ENCODE assay signal across 9 cellular contexts in the genomic region with DNA sequence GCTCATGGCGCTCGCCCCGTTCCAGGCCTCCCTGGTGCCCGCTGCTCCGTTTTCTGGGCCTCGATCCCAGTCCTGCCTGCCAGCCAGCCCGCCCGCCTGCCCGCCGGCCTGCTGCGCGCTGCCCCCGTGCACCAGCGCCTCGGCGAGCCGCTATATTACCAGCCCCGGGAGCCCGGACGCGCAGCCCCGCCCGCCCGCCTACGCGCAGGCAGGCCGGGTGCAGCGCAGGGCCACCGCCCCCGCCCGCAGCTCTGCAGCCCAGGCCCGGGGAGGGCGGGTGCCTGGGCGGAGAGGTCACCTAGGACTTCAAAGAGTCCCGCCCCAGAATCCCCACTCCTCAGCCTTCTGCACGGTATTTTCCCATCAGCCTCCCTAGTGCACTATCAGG. TPM values are rescaled to one million over a fixed set of nuclear protein-coding genes. Genes with fewer than 3 reads are reported as not detected.
DNase-seq lines count a peak whose midpoint lies in the region; ATAC-seq and TF ChIP-seq lines count a peak whose summit lies in the region.
"Had no signal": no experiment of that assay in that cellular context is flagged by ENCODE, and none has a peak within 500 bp of the region (broad histone marks: within the 10 kb centered on the region; RNA-seq: fewer than 3 reads in every experiment).

A gene (minus strand): TSS at position 157 of the 388 bp plus-strand sequence. CDS start 151 bp downstream, at position 6.

- intact Hi-C loops in activated CD8-positive, alpha-beta T cell treated with anti-CD3 and anti-CD28 coated beads for 36 hours (cut with micrococcal nuclease) = no loop called here

- H3K4me3 Mint-ChIP-seq in activated CD8-positive, alpha-beta T cell treated with anti-CD3 and anti-CD28 coated beads for 36 hours = no peak within 1 kb of the TSS
- H3K4me3 Mint-ChIP-seq in activated CD8-positive, alpha-beta T cell treated with anti-CD3 and anti-CD28 coated beads, Interleukin-2, amount 10 ng/mL, durations not matched to agents 7 days and 5 days = no peak within 1 kb of the TSS

- no peak within 1 kb of the TSS for H3K4me2 ChIP-seq in mesendoderm (ENCODE audit: low read length)

- H3K27me3 Mint-ChIP-seq in activated CD8-positive, alpha-beta T cell treated with anti-CD3 and anti-CD28 coated beads for 36 hours = peaks cover 5% of the 10 kb centered on the region
- peaks cover 11% of the 10 kb centered on the region for H3K27me3 Mint-ChIP-seq in activated CD8-positive, alpha-beta T cell treated with anti-CD3 and anti-CD28 coated beads, Interleukin-2, amount 10 ng/mL, durations not matched to agents 7 days and 5 days (ENCODE audit: low read depth)

- peak; percentile 39 for DNase-seq in activated CD8-positive, alpha-beta T cell treated with anti-CD3 and anti-CD28 coated beads for 36 hours
- no peak for DNase-seq in activated CD8-positive, alpha-beta T cell treated with anti-CD3 and anti-CD28 coated beads, Interleukin-2, amount 10 ng/mL, durations not matched to agents 7 days and 5 days
- DNase-seq in coronary artery (ENCODE audit: low spot score) = no peak
- DNase-seq in mesendoderm = peak; percentile 38
- DNase-seq in thoracic aorta (ENCODE audit: low spot score) = no peak
- no peak for DNase-seq in ACHN
- no peak for DNase-seq in NOMO-1 treated with DMSO at 0.1 percent for 48 hours (lab: John Stamatoyannopoulos, UW; ENCODE audit: unreplicated experiment)

- no peak within 1 kb of the TSS for H3K4ac ChIP-seq in mesendoderm (ENCODE audit: low read depth, low read length)

- no peak within 1 kb of the TSS for H4K5ac ChIP-seq in mesendoderm (ENCODE audit: low read length)

- peak within 1 kb of the TSS; percentile 75 for H3K4me3 ChIP-seq in coronary artery
- H3K4me3 ChIP-seq in mesendoderm (ENCODE audit: low read length) = no peak within 1 kb of the TSS
- H3K4me3 ChIP-seq in thoracic aorta = peak within 1 kb of the TSS; percentile 67

- ATAC-seq in activated CD8-positive, alpha-beta T cell treated with anti-CD3 and anti-CD28 coated beads for 36 hours = peak; percentile 65
- no peak for ATAC-seq in activated CD8-positive, alpha-beta T cell treated with anti-CD3 and anti-CD28 coated beads, Interleukin-2, amount 10 ng/mL, durations not matched to agents 7 days and 5 days
- ATAC-seq in thoracic aorta (ENCODE audit: insufficient number of reproducible peaks, low FRiP score, low read depth) = no peak
- ATAC-seq in GM18868 (IDR thresholded peaks at IDR 0.05; ENCODE audit: unreplicated experiment) = no peak

- no peak within 1 kb of the TSS for H2BK15ac ChIP-seq in mesendoderm (replicated peaks; ENCODE audit: low read depth)

- no peaks in the 10 kb centered on the region for H3K4me1 Mint-ChIP-seq in activated CD8-positive, alpha-beta T cell treated with anti-CD3 and anti-CD28 coated beads for 36 hours (ENCODE audit: low read depth)
- no peaks in the 10 kb centered on the region for H3K4me1 Mint-ChIP-seq in activated CD8-positive, alpha-beta T cell treated with anti-CD3 and anti-CD28 coated beads, Interleukin-2, amount 10 ng/mL, durations not matched to agents 7 days and 5 days (ENCODE audit: low read depth)

- POLR2A ChIA-PET in activated CD8-positive, alpha-beta T cell treated with anti-CD3 and anti-CD28 coated beads for 36 hours (lab: Charles Lee) = no interaction called here
- POLR2A ChIA-PET in activated CD8-positive, alpha-beta T cell treated with anti-CD3 and anti-CD28 coated beads, Interleukin-2, amount 10 ng/mL, durations not matched to agents 7 days and 5 days (lab: Charles Lee) = no interaction called here

- no peak for TF ChIP-seq CTCF in activated CD8-positive, alpha-beta T cell treated with anti-CD3 and anti-CD28 coated beads for 36 hours (IDR thresholded peaks at IDR 0.05)
- TF ChIP-seq CTCF in coronary artery (IDR thresholded peaks at IDR 0.05) (no peak), thoracic aorta (IDR thresholded peaks at IDR 0.05) (no peak)

- H3K36me3 ChIP-seq in mesendoderm (ENCODE audit: control insufficient read depth, insufficient read depth, low read length) (no peaks in the 10 kb centered on the region), thoracic aorta (no peaks in the 10 kb centered on the region)

- no CpG with 5 or more reads among the region's 36 CpGs for WGBS in mesendoderm (ENCODE audit: extremely low coverage, insufficient coverage, low lambda C conversion rate)

- no peak within 1 kb of the TSS for H2AK5ac ChIP-seq in mesendoderm (ENCODE audit: low read length)

- H2BK120ac ChIP-seq in mesendoderm (ENCODE audit: low read depth, low read length) = no peak within 1 kb of the TSS

- no peak within 1 kb of the TSS for H3K23ac ChIP-seq in mesendoderm (ENCODE audit: low read length)

- H3K4me1 ChIP-seq in mesendoderm (ENCODE audit: control insufficient read depth, low read depth, low read length) = no peaks in the 10 kb centered on the region
- no peaks in the 10 kb centered on the region for H3K4me1 ChIP-seq in thoracic aorta (ENCODE audit: control insufficient read depth in 1 of 2, low read depth in 2 of 2)

- no peaks in the 10 kb centered on the region for H3K27me3 ChIP-seq in mesendoderm (ENCODE audit: insufficient read depth, low read length, poor library complexity)
- no peaks in the 10 kb centered on the region for H3K27me3 ChIP-seq in thoracic aorta (replicated peaks; ENCODE audit: insufficient read depth)

- H4K8ac ChIP-seq in mesendoderm (ENCODE audit: low read depth, low read length) = no peak within 1 kb of the TSS

- no peaks in the 10 kb centered on the region for H3K79me2 ChIP-seq in mesendoderm (ENCODE audit: control insufficient read depth, insufficient read depth, low read length)

- no peak within 1 kb of the TSS for H3K27ac Mint-ChIP-seq in activated CD8-positive, alpha-beta T cell treated with anti-CD3 and anti-CD28 coated beads for 36 hours
- H3K27ac Mint-ChIP-seq in activated CD8-positive, alpha-beta T cell treated with anti-CD3 and anti-CD28 coated beads, Interleukin-2, amount 10 ng/mL, durations not matched to agents 7 days and 5 days = no peak within 1 kb of the TSS

- peak within 1 kb of the TSS; percentile 67 for H3K56ac ChIP-seq in mesendoderm (ENCODE audit: low read length)

- H3K36me3 Mint-ChIP-seq in activated CD8-positive, alpha-beta T cell treated with anti-CD3 and anti-CD28 coated beads for 36 hours (ENCODE audit: low read depth) = no peaks in the 10 kb centered on the region
- no peaks in the 10 kb centered on the region for H3K36me3 Mint-ChIP-seq in activated CD8-positive, alpha-beta T cell treated with anti-CD3 and anti-CD28 coated beads, Interleukin-2, amount 10 ng/mL, durations not matched to agents 7 days and 5 days (ENCODE audit: low read depth)

- no peak within 1 kb of the TSS for H3K18ac ChIP-seq in mesendoderm (ENCODE audit: low read length)

- H3K27ac ChIP-seq in coronary artery (peak within 1 kb of the TSS; percentile 67 to 93), mesendoderm (ENCODE audit: low read depth, low read length) (no peak within 1 kb of the TSS), thoracic aorta (peak within 1 kb of the TSS; percentile 66 to 77)
- H3K27ac ChIP-seq: C4-2B had no signal

- H3K9me3 ChIP-seq in thoracic aorta = no peaks in the 10 kb centered on the region

- H3K9ac ChIP-seq in mesendoderm (ENCODE audit: low read length) = no peak within 1 kb of the TSS

- no peak within 1 kb of the TSS for H2BK5ac ChIP-seq in mesendoderm (ENCODE audit: low read length)

- no peaks in the 10 kb centered on the region for H3K9me3 Mint-ChIP-seq in activated CD8-positive, alpha-beta T cell treated with anti-CD3 and anti-CD28 coated beads for 36 hours
- no peaks in the 10 kb centered on the region for H3K9me3 Mint-ChIP-seq in activated CD8-positive, alpha-beta T cell treated with anti-CD3 and anti-CD28 coated beads, Interleukin-2, amount 10 ng/mL, durations not matched to agents 7 days and 5 days (ENCODE audit: insufficient read depth)

- CTCF ChIA-PET in activated CD8-positive, alpha-beta T cell treated with anti-CD3 and anti-CD28 coated beads for 36 hours (lab: Charles Lee) = no interaction called here
- CTCF ChIA-PET in activated CD8-positive, alpha-beta T cell treated with anti-CD3 and anti-CD28 coated beads, Interleukin-2, amount 10 ng/mL, durations not matched to agents 7 days and 5 days (lab: Charles Lee) = no interaction called here

- H3K79me1 ChIP-seq in mesendoderm (ENCODE audit: low read length) = no peaks in the 10 kb centered on the region

- in situ Hi-C loops in ACHN (cut with HindIII; ENCODE audit: low pct_ligation_motif_present, low pct_unique_long_range_greater_than_20kb, low sequenced_read_pairs) = no loop called here

RNA-seq across cellular contexts. Expression of the gene that starts here (rescaled TPM):
- total RNA-seq in activated CD8-positive, alpha-beta T cell treated with anti-CD3 and anti-CD28 coated beads for 36 hours = not detected
- not detected for total RNA-seq in activated CD8-positive, alpha-beta T cell treated with anti-CD3 and anti-CD28 coated beads, Interleukin-2, amount 10 ng/mL, durations not matched to agents 7 days and 5 days
- 0.49 TPM for polyA plus RNA-seq in mesendoderm (2013, experiment 1 of 2)
- 0.63 TPM for polyA plus RNA-seq in mesendoderm (2013, experiment 2 of 2)
- total RNA-seq in thoracic aorta = 10 to 100 TPM; 24.6 to 40.6 TPM

Comparison
In these comparisons a context has a peak if more than half of its experiments do, and no peak if none do; other contexts are left out.
1. RNA of the gene that starts here (total RNA-seq): 24.6 to 40.6 TPM in thoracic aorta; not detected in activated CD8-positive, alpha-beta T cell treated with anti-CD3 and anti-CD28 coated beads for 36 hours and not detected in activated CD8-positive, alpha-beta T cell treated with anti-CD3 and anti-CD28 coated beads, Interleukin-2, amount 10 ng/mL, durations not matched to agents 7 days and 5 days; every median in the first group is over 10 times any median in the second.
2. Peak in DNase-seq and ATAC-seq in activated CD8-positive, alpha-beta T cell treated with anti-CD3 and anti-CD28 coated beads for 36 hours; RNA of the gene not detected or under 1 TPM.